Comparison of ENCODE assay signal across 9 cellular contexts in genomic region chr9:137406085-137406773, GRCh38. TPM values are rescaled to one million over a fixed set of nuclear protein-coding genes. Genes with fewer than 3 reads are reported as not detected.
DNase-seq lines count a peak whose midpoint lies in the region; ATAC-seq, FAIRE-seq and TF ChIP-seq lines count a peak whose summit lies in the region.
"Had no signal": no experiment of that assay in that cellular context is flagged by ENCODE, and none has a peak within 500 bp of the region (broad histone marks: within the 10 kb centered on the region; RNA-seq: fewer than 3 reads in every experiment).

No MANE protein-coding gene starts in this region.

- peak overlapping the region in 4 of 5 experiments; percentile 49 to 74 (median 68) for H3K4me3 Mint-ChIP-seq in brain
- peak overlapping the region; percentile 49 for H3K4me3 Mint-ChIP-seq in stimulated activated memory B cell treated with anti-CD40 and anti-IgM and Interleukin-4, amounts not matched to agents 10 μg/mL and 1 μg/mL and 100 μg/mL, for 72 hours

- H3K9me3 Mint-ChIP-seq in brain: peaks cover 3 to 9% (median 7%) of the 10 kb centered on the region in 5 experiments
- H3K9me3 Mint-ChIP-seq in stimulated activated memory B cell treated with anti-CD40 and anti-IgM and Interleukin-4, amounts not matched to agents 10 μg/mL and 1 μg/mL and 100 μg/mL, for 72 hours: peaks cover 5% of the 10 kb centered on the region

- POLR2A ChIA-PET in HepG2 (lab: Yijun Ruan, JAX): no interaction called here

- H3K27me3 Mint-ChIP-seq in brain: no peaks in the 10 kb centered on the region
- peaks cover 23% of the 10 kb centered on the region for H3K27me3 Mint-ChIP-seq in stimulated activated memory B cell treated with anti-CD40 and anti-IgM and Interleukin-4, amounts not matched to agents 10 μg/mL and 1 μg/mL and 100 μg/mL, for 72 hours

- no peaks in the 10 kb centered on the region for H4K20me1 ChIP-seq in HepG2 (ENCODE audit: insufficient read depth, low read length)

- no peaks in the 10 kb centered on the region for H3K79me2 ChIP-seq in HepG2 (ENCODE audit: insufficient read depth, low read length)

- peaks cover 5% of the 10 kb centered on the region; the same call in 1 of the 2 replicates for H3K9me3 ChIP-seq in HUES6 (ENCODE audit: control insufficient read depth, insufficient read depth, low read depth, low read length)
- H3K9me3 ChIP-seq in HepG2 (ENCODE audit: low read length): no peaks in the 10 kb centered on the region

- H2AFZ ChIP-seq in HepG2 (ENCODE audit: low read length): no peak overlapping the region

- no TSS peak for BruUV-seq in HepG2 (replicated peaks; lab: Mats Ljungman, UMichigan)

- peaks cover 10% of the 10 kb centered on the region for H3K4me1 Mint-ChIP-seq in brain
- H3K4me1 Mint-ChIP-seq in stimulated activated memory B cell treated with anti-CD40 and anti-IgM and Interleukin-4, amounts not matched to agents 10 μg/mL and 1 μg/mL and 100 μg/mL, for 72 hours: peaks cover 33% of the 10 kb centered on the region

- ATAC-seq in HepG2: peak; percentile 12
- ATAC-seq in stimulated activated memory B cell treated with anti-CD40 and anti-IgM and Interleukin-4, amounts not matched to agents 10 μg/mL and 1 μg/mL and 100 μg/mL, for 72 hours: no peak
- no peak for ATAC-seq in GM21786 (IDR thresholded peaks at IDR 0.05; ENCODE audit: unreplicated experiment)
- ATAC-seq in HG03460 (IDR thresholded peaks at IDR 0.05; ENCODE audit: unreplicated experiment): no peak

- DNase-seq in HepG2 (ENCODE audit: low spot score) (no peak), A172 (ENCODE audit: low spot score) (no peak), SIG-M5 treated with dmso at 0.1 percent for 504 hours (lab: John Stamatoyannopoulos, UW; ENCODE audit: unreplicated experiment) (no peak)

- H3K36me3 ChIP-seq in HUES6 (ENCODE audit: control insufficient read depth, insufficient read depth, low read length) (no peaks in the 10 kb centered on the region), HepG2 (replicated peaks in 1 of 2; ENCODE audit: control insufficient read depth in 1 of 2, insufficient read depth in 2 of 2, low read length in 2 of 2) (no peaks in the 10 kb centered on the region)

- TF ChIP-seq POLR2A in HepG2 (IDR thresholded peaks at IDR 0.05; ENCODE audit: insufficient read depth in 1 of 2, low read depth in 2 of 2, low read length in 2 of 2): no peak

- no peaks in the 10 kb centered on the region; the same call in 1 of the 2 replicates for H3K4me1 ChIP-seq in HUES6 (ENCODE audit: control insufficient read depth, insufficient read depth, low read length)
- peaks cover 13% of the 10 kb centered on the region for H3K4me1 ChIP-seq in HepG2 (ENCODE audit: insufficient read depth, low read length)

- H3K4me2 ChIP-seq in HepG2 (ENCODE audit: low read depth, low read length): peak overlapping the region; percentile 78

- H3K36me3 Mint-ChIP-seq in brain: peaks cover 19% of the 10 kb centered on the region
- peaks cover 20% of the 10 kb centered on the region for H3K36me3 Mint-ChIP-seq in stimulated activated memory B cell treated with anti-CD40 and anti-IgM and Interleukin-4, amounts not matched to agents 10 μg/mL and 1 μg/mL and 100 μg/mL, for 72 hours

- H3K4me3 ChIP-seq in HUES6 (ENCODE audit: low read depth, low read length) (peak overlapping the region; percentile 52; the same call in 1 of the 2 replicates), HepG2 (replicated peaks in 1 of 3; ENCODE audit: insufficient read depth in 1 of 3, low read depth in 2 of 3, low read length in 3 of 3) (peak overlapping the region; percentile 50 to 69 (median 57))

- H3K27me3 ChIP-seq in HUES6 (ENCODE audit: control insufficient read depth, insufficient read depth, low read length): no peaks in the 10 kb centered on the region; the same call in 1 of the 2 replicates
- no peaks in the 10 kb centered on the region for H3K27me3 ChIP-seq in HepG2 (ENCODE audit: control insufficient read depth in 1 of 2, insufficient read depth in 2 of 2, low read length in 2 of 2)

- in situ Hi-C loops in HepG2 (cut with HindIII; ENCODE audit: extremely low pct_ligation_motif_present, low pct_unique_long_range_greater_than_20kb): loop anchor here (5.0 kb wide), 1 partner anchor 114 kb away; no protein-coding TSS in a partner anchor

- H3K9ac ChIP-seq in HUES6 (ENCODE audit: low read length) (no peak overlapping the region), HepG2 (ENCODE audit: insufficient read depth, low read depth, low read length) (0 out of 2 replicates have a peak overlapping the region, but pooled peaks have one; percentile 31)

- TF ChIP-seq EP300 in HepG2 (IDR thresholded peaks at IDR 0.05; ENCODE audit: low read depth in 2 of 2, low read length in 2 of 2) (no peak), HepG2 (CRISPR knock-in tag; IDR thresholded peaks at IDR 0.05; ENCODE audit: borderline replicate concordance) (no peak)

- intact Hi-C loops in HepG2 (cut with micrococcal nuclease; ENCODE audit: unreplicated experiment): loop anchor here (10.0 kb wide), 1 partner anchor 101 kb away; the partner anchor contains the start of gene NRARP

- TF ChIP-seq RAD21 in HepG2 (CRISPR knock-in tag; IDR thresholded peaks at IDR 0.05): no peak

- H3K27ac ChIP-seq in HUES6 (ENCODE audit: low read depth, low read length): no peak overlapping the region
- H3K27ac ChIP-seq in HepG2 (ENCODE audit: extremely low read length, insufficient read depth, low read length): no peak overlapping the region

- WGBS in HepG2 (ENCODE audit: low lambda C conversion rate): 35% methylated on average over 9 of the region's 21 CpGs

- H3K27ac Mint-ChIP-seq in brain: peak overlapping the region in 3 of 5 experiments; percentile 49 to 68 (median 53)
- peak overlapping the region; percentile 26 for H3K27ac Mint-ChIP-seq in stimulated activated memory B cell treated with anti-CD40 and anti-IgM and Interleukin-4, amounts not matched to agents 10 μg/mL and 1 μg/mL and 100 μg/mL, for 72 hours

- TF ChIP-seq CTCF in brain (conservative IDR thresholded peaks at IDR 0.05) (no peak), HepG2 (CRISPR knock-in tag; IDR thresholded peaks at IDR 0.05) (no peak)

- no peak for FAIRE-seq in HepG2 (lab: Jason Lieb, UNC)

- CTCF ChIA-PET in HepG2 (lab: Yijun Ruan, JAX; ENCODE audit: low intra/inter-chr PET ratio, low total read pairs): interaction anchor here (1.2 to 1.3 kb wide), 2 partner anchors 111 to 119 kb away, joined by 3 to 7 read pairs; no protein-coding TSS in a partner anchor

RNA-seq across cellular contexts. Expression of gene EXD3, which starts 16.7 kb away (rescaled TPM):
- polyA plus RNA-seq in brain (ENCODE audit: insufficient read depth, low read depth, low replicate concordance) (12.0 TPM), HepG2 (2011; rRNA removed) (4.8 and 9.1 TPM in 2 replicates)
- total RNA-seq in HepG2 (2016; rRNA removed; fragmentation: Illumina TruSeq; extraction: Trizol): 1.3 and 2.7 TPM in 2 replicates
- 1.1 and 1.7 TPM in 2 replicates for total RNA-seq in HepG2 (2016; cell fraction: cytosol; rRNA removed; fragmentation: Illumina TruSeq; extraction: Trizol; ENCODE audit: low read depth)
- 1.3 and 3.1 TPM in 2 replicates for total RNA-seq in HepG2 (2016; cell fraction: insoluble cytoplasmic fraction; rRNA removed; fragmentation: Illumina TruSeq; extraction: Trizol)
- 1.6 and 2.4 TPM in 2 replicates for total RNA-seq in HepG2 (2016; cell fraction: membrane; rRNA removed; fragmentation: Illumina TruSeq; extraction: Trizol)
- total RNA-seq in HepG2 (2016; cell fraction: nucleus; rRNA removed; fragmentation: Illumina TruSeq; extraction: Trizol): 3.0 and 3.1 TPM in 2 replicates
- polyA plus RNA-seq in HepG2 (2011; cell fraction: cytosol; rRNA removed): 1.6 and 3.2 TPM in 2 replicates
- 82.5 and 82.6 TPM in 2 replicates for polyA plus RNA-seq in HepG2 (2011; cell fraction: nucleus; rRNA removed)
- polyA plus RNA-seq in HepG2 (2012): 4.7 and 9.6 TPM in 2 replicates
- 3.8 and 4.6 TPM in 2 replicates for polyA plus RNA-seq in HepG2 (2016; cell fraction: cytosol; fragmentation: Illumina TruSeq; extraction: Trizol; ENCODE audit: low read depth)
- 2.3 and 2.8 TPM in 2 replicates for polyA plus RNA-seq in HepG2 (2016; cell fraction: insoluble cytoplasmic fraction; fragmentation: Illumina TruSeq; extraction: Trizol; ENCODE audit: low read depth)
- 5.3 and 6.7 TPM in 2 replicates for polyA plus RNA-seq in HepG2 (2016; cell fraction: membrane; fragmentation: Illumina TruSeq; extraction: Trizol; ENCODE audit: low read depth)
- polyA plus RNA-seq in HepG2 (2016; cell fraction: nucleus; fragmentation: Illumina TruSeq; extraction: Trizol; ENCODE audit: insufficient read depth, low read depth): 8.9 and 9.7 TPM in 2 replicates
- 3.4 and 4.2 TPM in 2 replicates for polyA minus RNA-seq in HepG2 (2011; rRNA and poly(A)+ RNA removed; ENCODE audit: low replicate concordance)
- 0.62 and 2.6 TPM in 2 replicates for polyA minus RNA-seq in HepG2 (2011; cell fraction: cytosol; rRNA and poly(A)+ RNA removed)
- polyA minus RNA-seq in HepG2 (2011; cell fraction: nucleus; rRNA and poly(A)+ RNA removed): 6.6 and 9.0 TPM in 2 replicates
- 3.4 and 9.9 TPM in 2 replicates for total RNA-seq in A172 (2014; rRNA removed; shearing (Covaris generic))

RNA-seq across cellular contexts. Expression of gene NOXA1, which starts 17.0 kb away (rescaled TPM):
- 7.3 TPM for polyA plus RNA-seq in brain (ENCODE audit: insufficient read depth, low read depth, low replicate concordance)
- 0.63 and 1.2 TPM in 2 replicates for total RNA-seq in HepG2 (2016; rRNA removed; fragmentation: Illumina TruSeq; extraction: Trizol)
- total RNA-seq in HepG2 (2016; cell fraction: cytosol; rRNA removed; fragmentation: Illumina TruSeq; extraction: Trizol; ENCODE audit: low read depth): 0.81 and 1.1 TPM in 2 replicates
- 0.82 and 1.9 TPM in 2 replicates for total RNA-seq in HepG2 (2016; cell fraction: insoluble cytoplasmic fraction; rRNA removed; fragmentation: Illumina TruSeq; extraction: Trizol)
- 0.46 and 1.00 TPM in 2 replicates for total RNA-seq in HepG2 (2016; cell fraction: membrane; rRNA removed; fragmentation: Illumina TruSeq; extraction: Trizol)
- 1.6 and 2.0 TPM in 2 replicates for total RNA-seq in HepG2 (2016; cell fraction: nucleus; rRNA removed; fragmentation: Illumina TruSeq; extraction: Trizol)
- polyA plus RNA-seq in HepG2 (2011; rRNA removed): 0.78 and 2.1 TPM in 2 replicates
- polyA plus RNA-seq in HepG2 (2011; cell fraction: cytosol; rRNA removed): 0.53 and 1.0 TPM in 2 replicates
- polyA plus RNA-seq in HepG2 (2011; cell fraction: nucleus; rRNA removed): 17.1 and 17.5 TPM in 2 replicates
- polyA plus RNA-seq in HepG2 (2012): 0.76 and 1.0 TPM in 2 replicates
- polyA plus RNA-seq in HepG2 (2016; cell fraction: cytosol; fragmentation: Illumina TruSeq; extraction: Trizol; ENCODE audit: low read depth): 0.60 and 0.67 TPM in 2 replicates
- 0.39 and 0.46 TPM in 2 replicates for polyA plus RNA-seq in HepG2 (2016; cell fraction: insoluble cytoplasmic fraction; fragmentation: Illumina TruSeq; extraction: Trizol; ENCODE audit: low read depth)
- 0.44 and 0.56 TPM in 2 replicates for polyA plus RNA-seq in HepG2 (2016; cell fraction: membrane; fragmentation: Illumina TruSeq; extraction: Trizol; ENCODE audit: low read depth)
- polyA plus RNA-seq in HepG2 (2016; cell fraction: nucleus; fragmentation: Illumina TruSeq; extraction: Trizol; ENCODE audit: insufficient read depth, low read depth): 3.7 and 3.8 TPM in 2 replicates
- 0.44 and 0.61 TPM in 2 replicates for polyA minus RNA-seq in HepG2 (2011; rRNA and poly(A)+ RNA removed; ENCODE audit: low replicate concordance)
- polyA minus RNA-seq in HepG2 (2011; cell fraction: cytosol; rRNA and poly(A)+ RNA removed): 0.44 TPM in 1 of 2 replicates, not detected in the other
- polyA minus RNA-seq in HepG2 (2011; cell fraction: nucleus; rRNA and poly(A)+ RNA removed): 1.8 and 3.4 TPM in 2 replicates
- total RNA-seq in A172 (2014; rRNA removed; shearing (Covaris generic)): 1.7 and 3.3 TPM in 2 replicates

RNA-seq across cellular contexts. Expression of gene ENTPD8, which starts 34.9 kb away (rescaled TPM):
- polyA plus RNA-seq in brain (ENCODE audit: insufficient read depth, low read depth, low replicate concordance) (0.15 TPM), HepG2 (2011; rRNA removed) (0.26 and 0.38 TPM in 2 replicates)
- 0.21 and 0.44 TPM in 2 replicates for total RNA-seq in HepG2 (2016; rRNA removed; fragmentation: Illumina TruSeq; extraction: Trizol)
- 0.09 and 0.20 TPM in 2 replicates for total RNA-seq in HepG2 (2016; cell fraction: cytosol; rRNA removed; fragmentation: Illumina TruSeq; extraction: Trizol; ENCODE audit: low read depth)
- total RNA-seq in HepG2 (2016; cell fraction: insoluble cytoplasmic fraction; rRNA removed; fragmentation: Illumina TruSeq; extraction: Trizol): 0.33 and 0.43 TPM in 2 replicates
- total RNA-seq in HepG2 (2016; cell fraction: membrane; rRNA removed; fragmentation: Illumina TruSeq; extraction: Trizol): 0.21 and 0.37 TPM in 2 replicates
- 0.28 and 0.34 TPM in 2 replicates for total RNA-seq in HepG2 (2016; cell fraction: nucleus; rRNA removed; fragmentation: Illumina TruSeq; extraction: Trizol)
- 0.21 and 0.30 TPM in 2 replicates for polyA plus RNA-seq in HepG2 (2011; cell fraction: cytosol; rRNA removed)
- polyA plus RNA-seq in HepG2 (2011; cell fraction: nucleus; rRNA removed): 3.0 and 3.2 TPM in 2 replicates
- polyA plus RNA-seq in HepG2 (2012): 0.35 and 0.44 TPM in 2 replicates
- polyA plus RNA-seq in HepG2 (2016; cell fraction: cytosol; fragmentation: Illumina TruSeq; extraction: Trizol; ENCODE audit: low read depth): 0.05 and 0.14 TPM in 2 replicates
- 0.25 TPM in 1 of 2 replicates, not detected in the other for polyA plus RNA-seq in HepG2 (2016; cell fraction: insoluble cytoplasmic fraction; fragmentation: Illumina TruSeq; extraction: Trizol; ENCODE audit: low read depth)
- 0.08 and 0.15 TPM in 2 replicates for polyA plus RNA-seq in HepG2 (2016; cell fraction: membrane; fragmentation: Illumina TruSeq; extraction: Trizol; ENCODE audit: low read depth)
- polyA plus RNA-seq in HepG2 (2016; cell fraction: nucleus; fragmentation: Illumina TruSeq; extraction: Trizol; ENCODE audit: insufficient read depth, low read depth): 0.79 and 0.97 TPM in 2 replicates
- 0.26 TPM in 1 of 2 replicates, not detected in the other for polyA minus RNA-seq in HepG2 (2011; rRNA and poly(A)+ RNA removed; ENCODE audit: low replicate concordance)
- polyA minus RNA-seq in HepG2 (2011; cell fraction: cytosol; rRNA and poly(A)+ RNA removed): not detected in 2 replicates
- polyA minus RNA-seq in HepG2 (2011; cell fraction: nucleus; rRNA and poly(A)+ RNA removed): 0.26 and 0.37 TPM in 2 replicates
- total RNA-seq in A172 (2014; rRNA removed; shearing (Covaris generic)): 0.83 and 0.98 TPM in 2 replicates
- total RNA-seq: sciatic nerve had no signal

RNA-seq across cellular contexts. Expression of gene NSMF, which starts 52.9 kb away (rescaled TPM):
- 145 TPM for polyA plus RNA-seq in brain (ENCODE audit: insufficient read depth, low read depth, low replicate concordance)
- 38.3 and 44.3 TPM in 2 replicates for total RNA-seq in HepG2 (2016; rRNA removed; fragmentation: Illumina TruSeq; extraction: Trizol)
- total RNA-seq in HepG2 (2016; cell fraction: cytosol; rRNA removed; fragmentation: Illumina TruSeq; extraction: Trizol; ENCODE audit: low read depth): 35.6 and 45.0 TPM in 2 replicates
- total RNA-seq in HepG2 (2016; cell fraction: insoluble cytoplasmic fraction; rRNA removed; fragmentation: Illumina TruSeq; extraction: Trizol): 31.9 and 43.2 TPM in 2 replicates
- total RNA-seq in HepG2 (2016; cell fraction: membrane; rRNA removed; fragmentation: Illumina TruSeq; extraction: Trizol): 88.7 and 95.2 TPM in 2 replicates
- total RNA-seq in HepG2 (2016; cell fraction: nucleus; rRNA removed; fragmentation: Illumina TruSeq; extraction: Trizol): 47.8 and 56.5 TPM in 2 replicates
- polyA plus RNA-seq in HepG2 (2011; rRNA removed): 183 and 271 TPM in 2 replicates
- polyA plus RNA-seq in HepG2 (2011; cell fraction: cytosol; rRNA removed): 147 and 184 TPM in 2 replicates
- polyA plus RNA-seq in HepG2 (2011; cell fraction: nucleus; rRNA removed): 1,153 and 1,227 TPM in 2 replicates
- polyA plus RNA-seq in HepG2 (2012): 143 and 184 TPM in 2 replicates
- 80.1 and 97.0 TPM in 2 replicates for polyA plus RNA-seq in HepG2 (2016; cell fraction: cytosol; fragmentation: Illumina TruSeq; extraction: Trizol; ENCODE audit: low read depth)
- 62.3 and 80.0 TPM in 2 replicates for polyA plus RNA-seq in HepG2 (2016; cell fraction: insoluble cytoplasmic fraction; fragmentation: Illumina TruSeq; extraction: Trizol; ENCODE audit: low read depth)
- 159 and 160 TPM in 2 replicates for polyA plus RNA-seq in HepG2 (2016; cell fraction: membrane; fragmentation: Illumina TruSeq; extraction: Trizol; ENCODE audit: low read depth)
- polyA plus RNA-seq in HepG2 (2016; cell fraction: nucleus; fragmentation: Illumina TruSeq; extraction: Trizol; ENCODE audit: insufficient read depth, low read depth): 179 and 193 TPM in 2 replicates
- 64.9 and 155 TPM in 2 replicates for polyA minus RNA-seq in HepG2 (2011; rRNA and poly(A)+ RNA removed; ENCODE audit: low replicate concordance)
- polyA minus RNA-seq in HepG2 (2011; cell fraction: cytosol; rRNA and poly(A)+ RNA removed): 76.5 and 105 TPM in 2 replicates
- polyA minus RNA-seq in HepG2 (2011; cell fraction: nucleus; rRNA and poly(A)+ RNA removed): 147 and 159 TPM in 2 replicates
- 45.1 and 46.4 TPM in 2 replicates for total RNA-seq in A172 (2014; rRNA removed; shearing (Covaris generic))
